In the genomic region with DNA sequence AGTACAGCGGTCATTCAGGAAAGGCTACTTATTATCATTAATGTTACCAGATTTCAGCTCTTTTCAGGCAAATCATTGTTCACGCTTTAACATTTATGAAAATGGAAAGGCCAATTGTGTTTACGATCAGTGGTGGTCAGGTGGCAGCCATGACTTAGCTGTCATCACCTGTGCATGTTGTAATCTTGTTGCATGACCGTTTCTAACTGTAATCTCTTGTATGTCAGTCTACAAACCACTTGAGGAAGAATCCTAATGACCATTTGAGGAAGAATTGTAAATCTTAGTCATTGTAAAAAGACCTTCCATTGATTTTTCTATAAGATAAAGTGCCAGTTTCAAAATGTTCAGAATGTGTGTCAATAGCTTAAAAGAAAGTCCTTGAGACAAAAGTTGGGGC, we compare ENCODE assay signal across 26 cellular contexts.
"Had no signal": no experiment of that assay in that cellular context is flagged by ENCODE, and none has a peak within 500 bp of the region (broad histone marks: within the 10 kb centered on the region; RNA-seq: fewer than 3 reads in every experiment).

No MANE protein-coding gene starts in this region.

- H3K79me2 ChIP-seq: parathyroid adenoma had no signal

- H3K4me2 ChIP-seq: smooth muscle cell had no signal

- H3K27me3 ChIP-seq: left lung, neutrophil, right atrium auricular region, right lobe of liver, stomach, testis, thyroid gland, transverse colon, upper lobe of left lung, vagina had no signal

- H3K27ac ChIP-seq: left lung, lower lobe of right lung, neutrophil, parathyroid adenoma, right atrium auricular region, right lobe of liver, stomach, testis, thyroid gland, transverse colon, upper lobe of left lung, vagina had no signal

- ATAC-seq: left colon; left lung; lower lobe of right lung; naive thymus-derived CD8-positive, alpha-beta T cell; right lobe of liver; stimulated activated naive B cell treated with anti-CD40 and anti-IgM and Interleukin-4, amounts not matched to agents 10 μg/mL and 1 μg/mL and 100 μg/mL, for 72 hours; stimulated activated naive CD8-positive, alpha-beta T cell treated with anti-CD3 and anti-CD28 coated beads, Interleukin-15, Interleukin-2, amounts not matched to agents 100 U/mL and 50 U/mL, for 24 hours had no signal

- FAIRE-seq: islet of Langerhans had no signal

- H3K4me3 ChIP-seq: left lung, lower lobe of right lung, right atrium auricular region, right lobe of liver, smooth muscle cell, stomach, testis, thyroid gland, transverse colon, upper lobe of left lung, vagina had no signal

- H3K9me3 ChIP-seq: left lung, lower lobe of right lung, neutrophil, right atrium auricular region, right lobe of liver, stomach, testis, thyroid gland, transverse colon, upper lobe of left lung, vagina had no signal

- H2AFZ ChIP-seq: parathyroid adenoma had no signal

- H3K36me3 ChIP-seq: left lung, lower lobe of right lung, neutrophil, right atrium auricular region, right lobe of liver, stomach, thyroid gland, transverse colon, upper lobe of left lung, vagina had no signal

- H3K4me1 ChIP-seq: left lung, lower lobe of right lung, parathyroid adenoma, right atrium auricular region, stomach, testis, thyroid gland, transverse colon, vagina had no signal

- H3K9ac ChIP-seq: parathyroid adenoma had no signal

- DNase-seq: hypothalamus; immature natural killer cell; kidney; left colon; left lung; lower lobe of right lung; mammary epithelial cell; mesenchymal stem cell; naive thymus-derived CD8-positive, alpha-beta T cell; occipital lobe; right lobe of liver; stimulated activated CD4-positive, alpha-beta T cell treated with anti-CD3 and anti-CD28 coated beads, Interleukin-2, amount 100 ng/mL, for 24 hours; stimulated activated CD4-positive, alpha-beta T cell treated with anti-CD3 and anti-CD28 coated beads, Interleukin-4, amount 100 ng/mL, for 1 hour; stimulated activated naive B cell treated with anti-CD40 and anti-IgM and Interleukin-4, amounts not matched to agents 10 μg/mL and 1 μg/mL and 100 μg/mL, for 72 hours; stimulated activated naive CD8-positive, alpha-beta T cell treated with anti-CD3 and anti-CD28 coated beads, Interleukin-15, Interleukin-2, amounts not matched to agents 100 U/mL and 50 U/mL, for 24 hours; stomach; testis; thyroid gland; transverse colon; upper lobe of left lung had no signal
